In genomic region chr7:48454750-48455192, GRCh38 we compare ENCODE assay signal across 21 cellular contexts.
A peak's percentile ranks its signal among the peaks of the same experiment; 100 is the strongest.
DNase-seq lines count a peak whose midpoint lies in the region; ATAC-seq, FAIRE-seq and TF ChIP-seq lines count a peak whose summit lies in the region.
"Had no signal": no experiment of that assay in that cellular context is flagged by ENCODE, and none has a peak within 500 bp of the region (broad histone marks: within the 10 kb centered on the region; RNA-seq: fewer than 3 reads in every experiment).

No MANE protein-coding gene starts in this region.

- H3K4me1 Mint-ChIP-seq in WTC11, result no peaks in the 10 kb centered on the region

- no peak overlapping the region for H3K27ac Mint-ChIP-seq in WTC11

- no peak overlapping the region for H3K4me3 Mint-ChIP-seq in WTC11

- intact Hi-C loops in Right ventricle myocardium superior (cut with DNase I), result no loop called here
- intact Hi-C loops in left cardiac atrium (cut with DNase I), result no loop called here
- intact Hi-C loops in left lung (cut with DNase I), result no loop called here
- intact Hi-C loops in kidney (cut with DNase I), result no loop called here

- DNase-seq in Right ventricle myocardium superior (peak; percentile 29), left cardiac atrium (no peak), WTC11 (ENCODE audit: low spot score) (peak; percentile 35), left lung (peak in 1 of 2 donors; percentile 69), urothelium cell line (ENCODE audit: low spot score) (peak; percentile 66), kidney (no peak)
- DNase-seq: 8988T; DMS153; EL; KBM-7; NCI-H1048; NCI-H2107; NCI-H226; NCI-H526 treated with DMSO at 0.1 percent for 48 hours; NK-92 treated with Interleukin-12 subunit alpha and Interleukin-12 subunit beta, amount 100 ng/mL, for 24 hours had no signal

- H3K36me3 ChIP-seq in left lung (no peaks in the 10 kb centered on the region), kidney (ENCODE audit: control insufficient read depth in 1 of 2, insufficient read depth in 2 of 2, low read length in 2 of 2) (no peaks in the 10 kb centered on the region)
- H3K36me3 ChIP-seq: BLaER1 treated with 17β-estradiol and CSF1 and Interleukin-3, amounts not matched to agents 10 nM and 100 nM had no signal

- CTCF ChIA-PET in WTC11 (lab: Charles Lee), result interaction anchor here (0.7 kb wide), 1 partner anchor 547 kb away, joined by 3 read pairs; no protein-coding TSS in a partner anchor

- H3K27me3 Mint-ChIP-seq in WTC11 (ENCODE audit: low read depth), result no peaks in the 10 kb centered on the region

- no peak for ATAC-seq in Right ventricle myocardium superior (ENCODE audit: poor library complexity)
- ATAC-seq in left cardiac atrium, result no peak
- ATAC-seq in WTC11, result peak; percentile 86
- peak; percentile 62 for ATAC-seq in left lung
- ATAC-seq in GM18505 (IDR thresholded peaks at IDR 0.05; ENCODE audit: unreplicated experiment), result no peak
- ATAC-seq in GM21786 (IDR thresholded peaks at IDR 0.05; ENCODE audit: unreplicated experiment), result no peak
- ATAC-seq: HCT116 had no signal

- H3K4me1 ChIP-seq in left lung (no peaks in the 10 kb centered on the region), kidney (ENCODE audit: control insufficient read depth in 1 of 2, insufficient read depth in 1 of 2, low read depth in 1 of 2, low read length in 2 of 2) (no peaks in the 10 kb centered on the region)
- H3K4me1 ChIP-seq: BLaER1 treated with 17β-estradiol and CSF1 and Interleukin-3, amounts not matched to agents 10 nM and 100 nM had no signal

- no peaks in the 10 kb centered on the region for H3K9me3 ChIP-seq in left lung
- H3K9me3 ChIP-seq in kidney (ENCODE audit: control insufficient read depth in 1 of 2, low read length in 2 of 2), result no peaks in the 10 kb centered on the region

- no peak overlapping the region for H3K9ac ChIP-seq in kidney (ENCODE audit: low read length in 2 of 2)
- H3K9ac ChIP-seq: BLaER1 treated with 17β-estradiol and CSF1 and Interleukin-3, amounts not matched to agents 10 nM and 100 nM had no signal

- FAIRE-seq in urothelium cell line (lab: Jason Lieb, UNC), result peak; percentile 48
- FAIRE-seq in kidney (lab: Jason Lieb, UNC), result no peak

- no peaks in the 10 kb centered on the region for H3K36me3 Mint-ChIP-seq in WTC11

- H3K27ac ChIP-seq in left lung, result no peak overlapping the region
- no peak overlapping the region for H3K27ac ChIP-seq in kidney (ENCODE audit: low read depth in 2 of 2, low read length in 2 of 2)
- H3K27ac ChIP-seq: BLaER1 treated with 17β-estradiol and CSF1 and Interleukin-3, amounts not matched to agents 10 nM and 100 nM; HL-60; RWPE1 had no signal

- H3K4me3 ChIP-seq in left lung, result no peak overlapping the region
- H3K4me3 ChIP-seq in kidney (ENCODE audit: low read length in 2 of 2), result no peak overlapping the region
- H3K4me3 ChIP-seq: BLaER1 treated with 17β-estradiol and CSF1 and Interleukin-3, amounts not matched to agents 10 nM and 100 nM had no signal

- H3K27me3 ChIP-seq in left lung, result no peaks in the 10 kb centered on the region
- H3K27me3 ChIP-seq: BLaER1 treated with 17β-estradiol and CSF1 and Interleukin-3, amounts not matched to agents 10 nM and 100 nM had no signal

- POLR2A ChIA-PET in WTC11 (lab: Charles Lee), result interaction anchor here (0.5 to 0.6 kb wide), 2 partner anchors 178 to 1003 kb away, joined by 3 to 6 read pairs; no protein-coding TSS in a partner anchor

- no peaks in the 10 kb centered on the region for H3K9me3 Mint-ChIP-seq in WTC11

- no peak for TF ChIP-seq POLR2A in GM18505 (IDR thresholded peaks at IDR 0.05; ENCODE audit: borderline replicate concordance, extremely low read depth, insufficient read depth, insufficient read length)

- TF ChIP-seq CTCF in WTC11 (IDR thresholded peaks at IDR 0.05), result no peak
- TF ChIP-seq CTCF in left lung (IDR thresholded peaks at IDR 0.05), result no peak
- no peak for TF ChIP-seq CTCF in kidney (IDR thresholded peaks at IDR 0.05; ENCODE audit: borderline replicate concordance, extremely low read depth, insufficient read depth)

TF ChIP-seq in WTC11, 78 proteins besides CTCF, POLR2A, EP300 and RAD21 (continues in another document):
- TF ChIP-seq E2F4 (CRISPR knock-in tag; IDR thresholded peaks at IDR 0.05; ENCODE audit: borderline replicate concordance, low read depth), result no peak
- TF ChIP-seq ZNF416 (CRISPR knock-in tag; IDR thresholded peaks at IDR 0.05), result no peak
- no peak for TF ChIP-seq PRDM15 (CRISPR knock-in tag; IDR thresholded peaks at IDR 0.05)
- no peak for TF ChIP-seq ZMAT4 (CRISPR knock-in tag; IDR thresholded peaks at IDR 0.05)
- TF ChIP-seq GRHL2 (CRISPR knock-in tag; IDR thresholded peaks at IDR 0.05; ENCODE audit: insufficient replicate concordance, severe bottlenecking), result no peak
- TF ChIP-seq USF2 (CRISPR knock-in tag; IDR thresholded peaks at IDR 0.05), result no peak
- no peak for TF ChIP-seq GABPB1 (CRISPR knock-in tag; IDR thresholded peaks at IDR 0.05)
- no peak for TF ChIP-seq NR1H2 (CRISPR knock-in tag; IDR thresholded peaks at IDR 0.05)
- no peak for TF ChIP-seq AFF4 (CRISPR knock-in tag; IDR thresholded peaks at IDR 0.05; ENCODE audit: borderline replicate concordance)
- TF ChIP-seq RELA (CRISPR knock-in tag; IDR thresholded peaks at IDR 0.05; ENCODE audit: borderline replicate concordance), result no peak

Comparison
In these comparisons a context has a peak if more than half of its experiments do, and no peak if none do; other contexts are left out.
1. DNase-seq: peak in Right ventricle myocardium superior (single experiment), WTC11 (single experiment) and urothelium cell line (single experiment); none in left cardiac atrium (single experiment) and kidney (single experiment).
2. ATAC-seq: peak in WTC11 (single experiment) and left lung (single experiment); none in Right ventricle myocardium superior (single experiment), left cardiac atrium (0 of 2), GM18505 (single experiment) and GM21786 (single experiment).